ENCODE assay signal across 13 cellular contexts in the genomic region with DNA sequence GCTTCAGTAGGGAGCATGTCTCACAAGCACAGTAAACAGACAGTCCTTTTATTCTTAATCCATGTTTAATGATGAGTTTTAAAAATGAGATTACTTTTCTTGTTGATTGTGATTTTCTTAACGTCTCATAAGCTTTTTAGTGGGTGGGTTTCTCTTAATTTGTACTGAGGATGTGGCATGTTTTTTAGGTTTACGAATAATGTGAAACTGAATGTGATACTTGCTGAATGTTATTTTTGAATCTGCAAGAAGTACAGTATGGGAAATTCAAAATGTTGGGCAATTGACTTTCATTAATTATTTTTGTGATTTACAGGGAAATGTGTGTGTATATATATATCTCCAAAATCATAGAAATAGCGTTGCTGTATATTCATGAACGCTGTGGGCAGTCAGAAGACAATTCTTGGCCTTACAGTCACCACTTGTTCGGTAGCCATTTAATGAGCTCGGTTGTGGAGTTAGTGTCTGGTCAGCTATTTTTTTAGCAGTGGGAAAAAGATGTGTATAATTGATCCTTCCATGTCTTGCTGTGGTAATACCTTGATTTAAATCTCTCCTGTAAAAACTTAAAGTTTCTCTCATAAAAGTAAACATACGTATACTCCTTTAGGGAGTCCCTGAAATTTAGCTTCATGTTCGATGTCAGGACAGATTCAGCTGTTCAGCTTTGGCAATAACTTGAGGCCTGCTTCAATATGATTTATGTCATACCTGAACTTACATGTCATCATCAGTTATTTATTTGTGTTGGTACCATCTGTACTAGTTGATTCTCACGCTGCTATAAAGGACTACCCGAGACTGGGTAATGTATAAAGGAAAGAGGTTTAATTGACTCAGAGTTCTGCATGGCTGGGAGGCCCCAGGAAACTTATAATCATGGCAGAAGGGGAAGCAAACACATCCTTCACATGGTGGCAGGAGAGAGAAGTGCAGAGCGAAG. TPM values are rescaled to one million over a fixed set of nuclear protein-coding genes. Genes with fewer than 3 reads are reported as not detected.
DNase-seq lines count a peak whose midpoint lies in the region; ATAC-seq lines count a peak whose summit lies in the region.
"Had no signal": no experiment of that assay in that cellular context is flagged by ENCODE, and none has a peak within 500 bp of the region (broad histone marks: within the 10 kb centered on the region; RNA-seq: fewer than 3 reads in every experiment).

No MANE protein-coding gene starts in this region.

- no peaks in the 10 kb centered on the region for H3K27me3 Mint-ChIP-seq in activated T-cell treated with anti-CD3 and anti-CD28 coated beads, Interleukin-2, amount 50 U/mL, for 72 hours (ENCODE audit: low read depth)

- H3K9me3 Mint-ChIP-seq in activated T-cell treated with anti-CD3 and anti-CD28 coated beads, Interleukin-2, amount 50 U/mL, for 72 hours, result no peaks in the 10 kb centered on the region
- H3K9me3 Mint-ChIP-seq in stimulated activated effector memory CD8-positive, alpha-beta T cell treated with anti-CD3 and anti-CD28 coated beads, Interleukin-12 subunit alpha, Interleukin-12 subunit beta, amount 100 ng/mL, for 72 hours, result no peaks in the 10 kb centered on the region
- H3K9me3 Mint-ChIP-seq: GM23338 had no signal

- H3K36me3 Mint-ChIP-seq in activated T-cell treated with anti-CD3 and anti-CD28 coated beads, Interleukin-2, amount 50 U/mL, for 72 hours (ENCODE audit: insufficient read depth in 2 of 2), result peaks cover 0 to 9% of the 10 kb centered on the region in 2 donors
- H3K36me3 Mint-ChIP-seq in stimulated activated effector memory CD8-positive, alpha-beta T cell treated with anti-CD3 and anti-CD28 coated beads, Interleukin-12 subunit alpha, Interleukin-12 subunit beta, amount 100 ng/mL, for 72 hours, result peaks cover 58% of the 10 kb centered on the region

- no peak for DNase-seq in activated T-cell treated with anti-CD3 and anti-CD28 coated beads, Interleukin-2, amount 50 U/mL, for 72 hours
- no peak for DNase-seq in activated T-cell treated with anti-CD3 and anti-CD28 coated beads for 4 hours
- no peak for DNase-seq in stimulated activated effector memory CD8-positive, alpha-beta T cell treated with anti-CD3 and anti-CD28 coated beads, Interleukin-12 subunit alpha, Interleukin-12 subunit beta, amount 100 ng/mL, for 72 hours (ENCODE audit: low spot score in 2 of 2)
- DNase-seq in NOMO-1 treated with dmso at 0.1 percent for 144 hours (lab: John Stamatoyannopoulos, UW; ENCODE audit: unreplicated experiment), result no peak
- no peak for DNase-seq in effector CD4-positive, alpha-beta T cell
- DNase-seq: activated CD8-positive, alpha-beta memory T cell treated with anti-CD3 and anti-CD28 coated beads, Interleukin-2, amount 50 U/mL, for 4 hours; amniotic stem cell; NCI-H1092 treated with DMSO at 0.1 percent for 48 hours; NCI-H2227 treated with DMSO at 0.1 percent for 48 hours had no signal

- H3K4me1 Mint-ChIP-seq in activated T-cell treated with anti-CD3 and anti-CD28 coated beads, Interleukin-2, amount 50 U/mL, for 72 hours (ENCODE audit: low read depth), result peaks cover 24% of the 10 kb centered on the region
- peaks cover 9% of the 10 kb centered on the region for H3K4me1 Mint-ChIP-seq in stimulated activated effector memory CD8-positive, alpha-beta T cell treated with anti-CD3 and anti-CD28 coated beads, Interleukin-12 subunit alpha, Interleukin-12 subunit beta, amount 100 ng/mL, for 72 hours
- H3K4me1 Mint-ChIP-seq: GM23338 had no signal

- H3K27ac Mint-ChIP-seq in activated T-cell treated with anti-CD3 and anti-CD28 coated beads, Interleukin-2, amount 50 U/mL, for 72 hours, result peak overlapping the region; percentile 89
- peak overlapping the region; percentile 32 for H3K27ac Mint-ChIP-seq in stimulated activated effector memory CD8-positive, alpha-beta T cell treated with anti-CD3 and anti-CD28 coated beads, Interleukin-12 subunit alpha, Interleukin-12 subunit beta, amount 100 ng/mL, for 72 hours
- H3K27ac Mint-ChIP-seq: GM23338 had no signal

- H3K4me3 Mint-ChIP-seq in activated T-cell treated with anti-CD3 and anti-CD28 coated beads, Interleukin-2, amount 50 U/mL, for 72 hours, result peak overlapping the region in 1 of 2 donors; percentile 66
- no peak overlapping the region for H3K4me3 Mint-ChIP-seq in stimulated activated effector memory CD8-positive, alpha-beta T cell treated with anti-CD3 and anti-CD28 coated beads, Interleukin-12 subunit alpha, Interleukin-12 subunit beta, amount 100 ng/mL, for 72 hours
- H3K4me3 Mint-ChIP-seq: GM23338 had no signal

- no peak for ATAC-seq in activated T-cell treated with anti-CD3 and anti-CD28 coated beads, Interleukin-2, amount 50 U/mL, for 72 hours (replicated peaks in 1 of 2)
- ATAC-seq in GM21723 (IDR thresholded peaks at IDR 0.05; ENCODE audit: unreplicated experiment), result peak; percentile 84
- peak; percentile 52 for ATAC-seq in HG03571 (IDR thresholded peaks at IDR 0.05; ENCODE audit: unreplicated experiment)
- no peak for ATAC-seq in stimulated activated effector memory CD8-positive, alpha-beta T cell treated with anti-CD3 and anti-CD28 coated beads, Interleukin-12 subunit alpha, Interleukin-12 subunit beta, amount 100 ng/mL, for 72 hours
- ATAC-seq in GM18519 (IDR thresholded peaks at IDR 0.05; ENCODE audit: low FRiP score, unreplicated experiment), result no peak
- ATAC-seq: GM23338 had no signal

RNA-seq across cellular contexts. Expression of gene ICE1, which starts 15.0 kb away (rescaled TPM):
- 10 to 100 TPM; 23.3 to 25.5 TPM for total RNA-seq in activated T-cell treated with anti-CD3 and anti-CD28 coated beads, Interleukin-2, amount 50 U/mL, for 72 hours

Comparison
In these comparisons a context has a peak if more than half of its experiments do, and no peak if none do; other contexts are left out.
1. ATAC-seq: peak in GM21723 (single experiment) and HG03571 (single experiment); none in activated T-cell treated with anti-CD3 and anti-CD28 coated beads, Interleukin-2, amount 50 U/mL, for 72 hours (0 of 2), stimulated activated effector memory CD8-positive, alpha-beta T cell treated with anti-CD3 and anti-CD28 coated beads, Interleukin-12 subunit alpha, Interleukin-12 subunit beta, amount 100 ng/mL, for 72 hours (single experiment) and GM18519 (single experiment).